In the genomic region with DNA sequence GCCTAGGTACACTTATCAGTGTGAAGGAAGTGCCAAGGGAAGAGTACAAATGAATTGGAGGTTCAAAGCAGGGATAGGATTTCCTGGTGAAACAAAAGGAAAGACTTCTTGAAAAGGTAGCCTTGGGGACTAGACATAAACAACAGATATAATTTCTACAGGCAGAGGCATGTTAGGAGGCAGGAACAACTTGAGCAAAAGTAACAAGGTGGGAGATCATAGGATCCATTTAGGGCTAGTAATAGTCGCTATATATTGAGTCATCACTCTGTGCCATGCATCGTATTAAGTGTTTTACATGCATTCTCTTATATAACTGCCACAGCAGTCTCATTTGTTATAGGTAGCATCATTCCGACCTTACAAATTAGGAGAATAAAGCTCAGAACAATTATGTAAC, we compare ENCODE assay signal across 2 cellular contexts.
TF ChIP-seq lines count a peak whose summit lies in the region.

No MANE protein-coding gene starts in this region.

TF ChIP-seq in IMR-90, 13 proteins besides CTCF, POLR2A, EP300 and RAD21:
- TF ChIP-seq MAZ (IDR thresholded peaks at IDR 0.05; ENCODE audit: borderline replicate concordance, low read depth, low read length): no peak
- TF ChIP-seq, protein P1, sequence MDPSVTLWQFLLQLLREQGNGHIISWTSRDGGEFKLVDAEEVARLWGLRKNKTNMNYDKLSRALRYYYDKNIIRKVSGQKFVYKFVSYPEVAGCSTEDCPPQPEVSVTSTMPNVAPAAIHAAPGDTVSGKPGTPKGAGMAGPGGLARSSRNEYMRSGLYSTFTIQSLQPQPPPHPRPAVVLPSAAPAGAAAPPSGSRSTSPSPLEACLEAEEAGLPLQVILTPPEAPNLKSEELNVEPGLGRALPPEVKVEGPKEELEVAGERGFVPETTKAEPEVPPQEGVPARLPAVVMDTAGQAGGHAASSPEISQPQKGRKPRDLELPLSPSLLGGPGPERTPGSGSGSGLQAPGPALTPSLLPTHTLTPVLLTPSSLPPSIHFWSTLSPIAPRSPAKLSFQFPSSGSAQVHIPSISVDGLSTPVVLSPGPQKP (IDR thresholded peaks at IDR 0.05; ENCODE audit: borderline replicate concordance, low read depth, low read length): no peak
- no peak for TF ChIP-seq NFE2L2 (IDR thresholded peaks at IDR 0.05; ENCODE audit: low read depth, low read length)
- TF ChIP-seq BHLHE40 (IDR thresholded peaks at IDR 0.05; ENCODE audit: low read depth, low read length): no peak
- no peak for TF ChIP-seq RFX5 (IDR thresholded peaks at IDR 0.05; ENCODE audit: low read depth, low read length)
- TF ChIP-seq, protein P2, sequence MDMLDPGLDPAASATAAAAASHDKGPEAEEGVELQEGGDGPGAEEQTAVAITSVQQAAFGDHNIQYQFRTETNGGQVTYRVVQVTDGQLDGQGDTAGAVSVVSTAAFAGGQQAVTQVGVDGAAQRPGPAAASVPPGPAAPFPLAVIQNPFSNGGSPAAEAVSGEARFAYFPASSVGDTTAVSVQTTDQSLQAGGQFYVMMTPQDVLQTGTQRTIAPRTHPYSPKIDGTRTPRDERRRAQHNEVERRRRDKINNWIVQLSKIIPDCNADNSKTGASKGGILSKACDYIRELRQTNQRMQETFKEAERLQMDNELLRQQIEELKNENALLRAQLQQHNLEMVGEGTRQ (IDR thresholded peaks at IDR 0.05; ENCODE audit: low read depth, low read length): no peak
- TF ChIP-seq MXI1 (IDR thresholded peaks at IDR 0.05; ENCODE audit: borderline replicate concordance, low read depth, low read length): no peak
TF ChIP-seq in IMR-90: peak in this region for 0.

TF ChIP-seq in SK-N-SH, 30 proteins besides CTCF, POLR2A, EP300 and RAD21:
- TF ChIP-seq, protein P3, sequence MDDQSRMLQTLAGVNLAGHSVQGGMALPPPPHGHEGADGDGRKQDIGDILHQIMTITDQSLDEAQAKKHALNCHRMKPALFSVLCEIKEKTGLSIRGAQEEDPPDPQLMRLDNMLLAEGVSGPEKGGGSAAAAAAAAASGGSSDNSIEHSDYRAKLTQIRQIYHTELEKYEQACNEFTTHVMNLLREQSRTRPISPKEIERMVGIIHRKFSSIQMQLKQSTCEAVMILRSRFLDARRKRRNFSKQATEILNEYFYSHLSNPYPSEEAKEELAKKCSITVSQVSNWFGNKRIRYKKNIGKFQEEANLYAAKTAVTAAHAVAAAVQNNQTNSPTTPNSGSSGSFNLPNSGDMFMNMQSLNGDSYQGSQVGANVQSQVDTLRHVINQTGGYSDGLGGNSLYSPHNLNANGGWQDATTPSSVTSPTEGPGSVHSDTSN (IDR thresholded peaks at IDR 0.05): no peak
- TF ChIP-seq MXI1 (IDR thresholded peaks at IDR 0.05; ENCODE audit: low read depth, low read length) (no peak), SMC3 (IDR thresholded peaks at IDR 0.05; ENCODE audit: low read depth, low read length) (no peak), JUND (IDR thresholded peaks at IDR 0.05) (no peak), NRF1 (IDR thresholded peaks at IDR 0.05; ENCODE audit: low read depth, low read length) (no peak), EZH2phosphoT487 (IDR thresholded peaks at IDR 0.05; ENCODE audit: borderline replicate concordance, low read depth) (no peak), FOXJ3 (CRISPR knock-in tag; IDR thresholded peaks at IDR 0.05) (no peak)
- TF ChIP-seq, protein P4, sequence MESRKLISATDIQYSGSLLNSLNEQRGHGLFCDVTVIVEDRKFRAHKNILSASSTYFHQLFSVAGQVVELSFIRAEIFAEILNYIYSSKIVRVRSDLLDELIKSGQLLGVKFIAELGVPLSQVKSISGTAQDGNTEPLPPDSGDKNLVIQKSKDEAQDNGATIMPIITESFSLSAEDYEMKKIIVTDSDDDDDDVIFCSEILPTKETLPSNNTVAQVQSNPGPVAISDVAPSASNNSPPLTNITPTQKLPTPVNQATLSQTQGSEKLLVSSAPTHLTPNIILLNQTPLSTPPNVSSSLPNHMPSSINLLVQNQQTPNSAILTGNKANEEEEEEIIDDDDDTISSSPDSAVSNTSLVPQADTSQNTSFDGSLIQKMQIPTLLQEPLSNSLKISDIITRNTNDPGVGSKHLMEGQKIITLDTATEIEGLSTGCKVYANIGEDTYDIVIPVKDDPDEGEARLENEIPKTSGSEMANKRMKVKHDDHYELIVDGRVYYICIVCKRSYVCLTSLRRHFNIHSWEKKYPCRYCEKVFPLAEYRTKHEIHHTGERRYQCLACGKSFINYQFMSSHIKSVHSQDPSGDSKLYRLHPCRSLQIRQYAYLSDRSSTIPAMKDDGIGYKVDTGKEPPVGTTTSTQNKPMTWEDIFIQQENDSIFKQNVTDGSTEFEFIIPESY (IDR thresholded peaks at IDR 0.05; ENCODE audit: borderline replicate concordance, low read depth): no peak
